ENCODE assay signal across 32 cellular contexts in genomic region chr4:16169491-16169890, GRCh38.
"Had no signal": no experiment of that assay in that cellular context is flagged by ENCODE, and none has a peak within 500 bp of the region (broad histone marks: within the 10 kb centered on the region; RNA-seq: fewer than 3 reads in every experiment).

No MANE protein-coding gene starts in this region.

- H3K4me2 ChIP-seq: hepatocyte, neural progenitor cell had no signal

- H3K27ac ChIP-seq: dorsolateral prefrontal cortex, epithelial cell of prostate, gastroesophageal sphincter, heart left ventricle, hepatocyte, neural progenitor cell, parathyroid adenoma, right lobe of liver, suprapubic skin, upper lobe of right lung, uterus had no signal

- H3K4me3 Mint-ChIP-seq: immature natural killer cell; mesothelial cell of epicardium; naive thymus-derived CD4-positive, alpha-beta T cell; nephron; neural progenitor cell; stimulated activated naive CD8-positive, alpha-beta T cell treated with anti-CD3 and anti-CD28 coated beads, Interleukin-15, amount 100 ng/mL, for 72 hours had no signal

- H3K4me3 ChIP-seq: dorsolateral prefrontal cortex, gastroesophageal sphincter, heart left ventricle, hepatocyte, lung, neural progenitor cell, right lobe of liver, suprapubic skin, transverse colon, upper lobe of right lung, uterus had no signal

- H3K9ac ChIP-seq: neural progenitor cell, parathyroid adenoma had no signal

- H3K4me1 ChIP-seq: gastroesophageal sphincter, heart left ventricle, neural progenitor cell, parathyroid adenoma, right lobe of liver, suprapubic skin, upper lobe of right lung, uterus had no signal

- H2AFZ ChIP-seq: hepatocyte, neural progenitor cell, parathyroid adenoma had no signal

- H3K9me3 Mint-ChIP-seq: immature natural killer cell; mesothelial cell of epicardium; naive thymus-derived CD4-positive, alpha-beta T cell; nephron; neural progenitor cell; stimulated activated naive CD8-positive, alpha-beta T cell treated with anti-CD3 and anti-CD28 coated beads, Interleukin-15, amount 100 ng/mL, for 72 hours had no signal

- H3K27ac Mint-ChIP-seq: mesothelial cell of epicardium, nephron, neural progenitor cell, progenitor cell of endocrine pancreas had no signal

- H3K27me3 Mint-ChIP-seq: naive thymus-derived CD4-positive, alpha-beta T cell; progenitor cell of endocrine pancreas; stimulated activated naive CD8-positive, alpha-beta T cell treated with anti-CD3 and anti-CD28 coated beads, Interleukin-15, amount 100 ng/mL, for 72 hours had no signal

- H3K36me3 ChIP-seq: uterus had no signal

- H3K79me2 ChIP-seq: hepatocyte, parathyroid adenoma had no signal

- H3K9me3 ChIP-seq: gastroesophageal sphincter, heart left ventricle, right lobe of liver, suprapubic skin, transverse colon, upper lobe of right lung, uterus had no signal

- FAIRE-seq: small intestine had no signal

- DNase-seq: cortex of kidney; dorsolateral prefrontal cortex; effector CD4-positive, alpha-beta T cell; foreskin fibroblast; heart left ventricle; immature natural killer cell; islet precursor cell; kidney glomerular epithelial cell; left ventricle myocardium superior; mesenchymal stem cell; naive thymus-derived CD4-positive, alpha-beta T cell; right lobe of liver; stimulated activated CD4-positive, alpha-beta T cell treated with anti-CD3 and anti-CD28 coated beads, Interleukin-1b, Interleukin-23, amount 100 ng/mL, for 48 hours; stimulated activated CD4-positive, alpha-beta T cell treated with anti-CD3 and anti-CD28 coated beads, Interleukin-4, amount 100 ng/mL, for 1 hour; stimulated activated CD8-positive, alpha-beta memory T cell treated with anti-CD3 and anti-CD28 coated beads, Interleukin-4, amount 100 ng/mL, for 48 hours; stimulated activated naive CD4-positive, alpha-beta T cell; stimulated activated naive CD8-positive, alpha-beta T cell treated with anti-CD3 and anti-CD28 coated beads, Interleukin-15, amount 100 ng/mL, for 72 hours; upper lobe of right lung; uterus had no signal

- ATAC-seq: esophagus mucosa; gastroesophageal sphincter; heart left ventricle; left ventricle myocardium superior; naive thymus-derived CD4-positive, alpha-beta T cell; right lobe of liver; stimulated activated naive CD8-positive, alpha-beta T cell treated with anti-CD3 and anti-CD28 coated beads, Interleukin-15, amount 100 ng/mL, for 72 hours; upper lobe of right lung had no signal

- H3K4me1 Mint-ChIP-seq: immature natural killer cell; mesothelial cell of epicardium; nephron; neural progenitor cell; stimulated activated naive CD8-positive, alpha-beta T cell treated with anti-CD3 and anti-CD28 coated beads, Interleukin-15, amount 100 ng/mL, for 72 hours had no signal

- H3K27me3 ChIP-seq: dorsolateral prefrontal cortex, gastroesophageal sphincter, heart left ventricle, hepatocyte, neural progenitor cell, right lobe of liver, suprapubic skin, transverse colon, upper lobe of right lung, uterus had no signal
